8 cellular contexts compared by ENCODE assay signal in the genomic region with DNA sequence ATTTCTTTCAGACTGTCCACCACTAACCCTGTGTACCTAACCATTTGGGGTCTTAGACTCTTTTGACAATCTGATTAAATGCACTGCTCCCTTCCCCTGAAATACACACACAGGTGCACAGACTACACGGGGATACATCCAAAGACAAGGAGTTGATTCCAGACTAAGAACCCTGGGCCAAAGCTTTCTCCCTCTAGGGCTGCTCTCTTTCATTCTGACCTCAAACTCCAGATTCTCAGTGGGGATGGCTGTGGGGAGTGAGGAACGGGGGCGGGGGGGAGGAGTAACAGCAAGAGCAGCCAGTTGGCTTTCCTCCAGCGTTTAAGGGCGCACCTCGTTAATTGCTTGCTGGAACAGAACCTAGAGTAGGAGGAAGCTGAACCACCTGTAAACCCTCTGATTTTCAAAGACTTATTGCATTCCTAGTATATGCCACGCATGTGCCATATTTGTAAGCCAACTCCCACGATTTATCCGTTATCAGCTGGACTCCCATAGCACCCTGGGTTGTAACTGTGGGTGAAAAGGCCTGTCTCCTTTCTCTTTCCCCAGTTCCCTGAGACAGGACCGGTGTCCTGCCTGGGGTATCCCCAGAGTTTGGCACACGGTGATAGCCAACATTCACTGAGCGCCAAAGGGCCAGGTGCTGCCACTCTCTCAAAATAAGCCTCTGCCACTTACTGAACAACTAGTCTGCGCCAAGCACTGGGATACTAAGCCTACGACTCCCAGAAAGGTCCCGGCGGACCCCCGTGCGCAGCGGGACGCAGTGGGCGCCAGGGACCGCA. TPM values are rescaled to one million over a fixed set of nuclear protein-coding genes. Genes with fewer than 3 reads are reported as not detected.
DNase-seq lines count a peak whose midpoint lies in the region; ATAC-seq, FAIRE-seq and TF ChIP-seq lines count a peak whose summit lies in the region.

No MANE protein-coding gene starts in this region.

- H2BK20ac ChIP-seq in H9 (ENCODE audit: low read depth, low read length, poor library complexity, severe bottlenecking) = no peak overlapping the region

- ATAC-seq in body of pancreas = peak; percentile 0
- no peak for ATAC-seq in HG02840 (IDR thresholded peaks at IDR 0.05; ENCODE audit: low FRiP score, unreplicated experiment)
- ATAC-seq in GM18858 (IDR thresholded peaks at IDR 0.05; ENCODE audit: unreplicated experiment) = no peak

- H4K8ac ChIP-seq in H9 (replicated peaks; ENCODE audit: insufficient read length, low read depth, low read length) = no peak overlapping the region

- H4K91ac ChIP-seq in H9 (ENCODE audit: insufficient read length, low read depth, low read length) = no peak overlapping the region

- H3K27ac ChIP-seq in A673 (ENCODE audit: low read depth, low read length, poor library complexity, severe bottlenecking) (peak overlapping the region; percentile 88), H9 (ENCODE audit: insufficient read length, low read depth, low read length) (no peak overlapping the region), body of pancreas (peak overlapping the region; percentile 98 to 100 (median 99)), keratinocyte (ENCODE audit: control insufficient read depth, insufficient read depth, low read length) (peak overlapping the region; percentile 94)

- no peak for TF ChIP-seq CTCF in A673 (conservative IDR thresholded peaks at IDR 0.05; ENCODE audit: low read depth, low read length)
- no peak for TF ChIP-seq CTCF in H9 (conservative IDR thresholded peaks at IDR 0.05)
- no peak for TF ChIP-seq CTCF in body of pancreas (IDR thresholded peaks at IDR 0.05)
- TF ChIP-seq CTCF in keratinocyte (optimal IDR thresholded peaks at IDR 0.05 in 1 of 3, IDR thresholded peaks at IDR 0.05 in 1 of 3, conservative IDR thresholded peaks at IDR 0.05 in 1 of 3; ENCODE audit: extremely low read depth in 1 of 3, insufficient read depth in 2 of 3, low read length in 3 of 3) = no peak

- H3K4me2 ChIP-seq in H9 (ENCODE audit: insufficient read depth, insufficient read length, low read length) (peak overlapping the region; percentile 92), keratinocyte (ENCODE audit: control insufficient read depth, extremely low read depth, insufficient read depth, low read depth, low read length) (peak overlapping the region; percentile 100)

- H3K9ac ChIP-seq in H9 (ENCODE audit: extremely low read depth, insufficient read length, low read length) (peak overlapping the region; percentile 70), keratinocyte (ENCODE audit: control insufficient read depth, extremely low read depth, insufficient read depth, low read length) (peak overlapping the region; percentile 97)

- H3K23me2 ChIP-seq in H9 (ENCODE audit: insufficient read length, low read depth, low read length, poor library complexity, severe bottlenecking) = peaks cover 13% of the 10 kb centered on the region

- H4K5ac ChIP-seq in H9 (ENCODE audit: insufficient read length, low read depth, low read length) = no peak overlapping the region

- no peak overlapping the region; the same call in 1 of the 2 replicates for H3K14ac ChIP-seq in H9 (ENCODE audit: insufficient read depth, low read length)

- peaks cover 42% of the 10 kb centered on the region for H3K36me3 ChIP-seq in A673 (ENCODE audit: insufficient read depth, low read length, poor library complexity, severe bottlenecking)
- peaks cover 0 to 7% of the 10 kb centered on the region in 2 donors for H3K36me3 ChIP-seq in body of pancreas (replicated peaks in 1 of 2; ENCODE audit: insufficient read depth in 1 of 2, low read depth in 2 of 2)
- H3K36me3 ChIP-seq in keratinocyte (ENCODE audit: control insufficient read depth in 2 of 2, extremely low read depth in 1 of 2, insufficient read depth in 2 of 2, low read length in 2 of 2) = peaks cover 12 to 16% of the 10 kb centered on the region in 2 experiments

- no peak overlapping the region for H2BK15ac ChIP-seq in H9 (ENCODE audit: low read depth, low read length)

- no peak overlapping the region for H2BK5ac ChIP-seq in H9 (ENCODE audit: insufficient read length, low read length)

- peaks cover 36 to 48% of the 10 kb centered on the region in 2 experiments for H3K4me1 Mint-ChIP-seq in H9

- no peak overlapping the region for H2BK12ac ChIP-seq in H9 (ENCODE audit: insufficient read length, low read depth, low read length)

- H3K56ac ChIP-seq in H9 (ENCODE audit: insufficient read length, low read depth, low read length) = no peak overlapping the region

- FAIRE-seq in keratinocyte (lab: Jason Lieb, UNC) = peak; percentile 63

- peak; percentile 43 for DNase-seq in A673 (ENCODE audit: low spot score)
- DNase-seq in H9 = no peak
- peak; percentile 74 for DNase-seq in OCI-M1 (lab: John Stamatoyannopoulos, UW)
- peak; percentile 55 to 72 (median 68) for DNase-seq in body of pancreas
- peak; percentile 66 for DNase-seq in keratinocyte (ENCODE audit: low read depth, low spot score)
- DNase-seq in stimulated activated CD4-positive, alpha-beta T cell treated with anti-CD3 and anti-CD28 coated beads, Interleukin-4, amount 100 ng/mL, for 24 hours = peak; percentile 38

- H2AK5ac ChIP-seq in H9 (ENCODE audit: insufficient read length, low read length) = no peak overlapping the region

- H3K27me3 Mint-ChIP-seq in H9 (ENCODE audit: low read depth) = no peaks in the 10 kb centered on the region; the same call in 1 of the 2 replicates

- peaks cover 7% of the 10 kb centered on the region; the same call in 1 of the 2 replicates for H3K79me2 ChIP-seq in H9 (ENCODE audit: insufficient read depth, low read length)
- peaks cover 34% of the 10 kb centered on the region for H3K79me2 ChIP-seq in keratinocyte (ENCODE audit: control insufficient read depth, insufficient read depth, low read length)

- no peaks in the 10 kb centered on the region for H3K9me1 ChIP-seq in keratinocyte (ENCODE audit: control insufficient read depth, extremely low read depth, insufficient read depth, low read length)

- no CpG with 5 or more reads among the region's 22 CpGs for WGBS in H9 (ENCODE audit: extremely low coverage, insufficient read length, low lambda C conversion rate)
- 0 to 1% methylated on average over 13 to 22 of the region's 22 CpGs for WGBS in body of pancreas, 2 donors

- peak overlapping the region; percentile 79 for H3K4me3 ChIP-seq in A673 (ENCODE audit: low read depth, low read length, poor library complexity, severe bottlenecking)
- peak overlapping the region; percentile 39 to 63 for H3K4me3 ChIP-seq in body of pancreas
- H3K4me3 ChIP-seq in keratinocyte (ENCODE audit: control insufficient read depth in 2 of 3, extremely low read depth in 1 of 3, insufficient read depth in 2 of 3, low read depth in 1 of 3, low read length in 3 of 3) = peak overlapping the region; percentile 65 to 98 (median 84)

- BruUV-seq in A673 (replicated peaks; lab: Mats Ljungman, UMichigan) = no TSS peak

- no peak overlapping the region for H3K23ac ChIP-seq in H9 (ENCODE audit: insufficient read length, low read depth, low read length)

- dilution Hi-C loops in keratinocyte (cut with MboI; ENCODE audit: extremely low pct_ligation_motif_present, low sequenced_read_pairs) = no loop called here

- H3K79me1 ChIP-seq in H9 (ENCODE audit: insufficient read depth, low read depth, low read length, poor library complexity, severe bottlenecking) = no peaks in the 10 kb centered on the region

- no peak for TF ChIP-seq POLR2A in body of pancreas (IDR thresholded peaks at IDR 0.05)

- H4K20me1 ChIP-seq in H9 (ENCODE audit: control insufficient read depth, insufficient read depth, insufficient read length) (no peaks in the 10 kb centered on the region), keratinocyte (ENCODE audit: control insufficient read depth, extremely low read depth, insufficient read depth, low read length) (no peaks in the 10 kb centered on the region)

- peak overlapping the region in 2 of 3 experiments; percentile 85 to 89; a peak in 5 of 7 replicates for H3K27ac Mint-ChIP-seq in H9

- peaks cover 42% of the 10 kb centered on the region for H3K4me1 ChIP-seq in A673 (ENCODE audit: insufficient read depth, low read length, poor library complexity, severe bottlenecking)
- peaks cover 3% of the 10 kb centered on the region; the same call in 1 of the 2 replicates for H3K4me1 ChIP-seq in H9 (ENCODE audit: insufficient read depth, low read length)
- H3K4me1 ChIP-seq in body of pancreas = peaks cover 45% of the 10 kb centered on the region
- peaks cover 49% of the 10 kb centered on the region for H3K4me1 ChIP-seq in keratinocyte (ENCODE audit: control insufficient read depth, extremely low read depth, insufficient read depth, low read length)

- no peak overlapping the region for H3K18ac ChIP-seq in H9 (ENCODE audit: insufficient read length, low read depth, low read length)

- CTCF ChIA-PET in A673 (lab: Charles Lee) = no interaction called here

- intact Hi-C loops in A673 (cut with micrococcal nuclease; ENCODE audit: unreplicated experiment) (loop anchor here (5.0 kb wide), 1 partner anchor 123 kb away; the partner anchor contains the start of gene MAD2L2), body of pancreas (cut with DNase I) (no loop called here)

- no peak overlapping the region for H2BK120ac ChIP-seq in H9 (ENCODE audit: low read depth, low read length, poor library complexity, severe bottlenecking)

- POLR2A ChIA-PET in A673 (lab: Charles Lee; ENCODE audit: low non-redundant PET) = interaction anchor here (0.7 kb wide), 1 partner anchor 146 kb away, joined by 3 read pairs; no protein-coding TSS in a partner anchor

- H2AFZ ChIP-seq in H9 (ENCODE audit: low read length) = no peak overlapping the region
- peak overlapping the region; percentile 66 for H2AFZ ChIP-seq in keratinocyte (ENCODE audit: control insufficient read depth, low read length)

- H3K4me3 Mint-ChIP-seq in H9 = peak overlapping the region; percentile 98 to 99

- no peak overlapping the region for H3K4ac ChIP-seq in H9 (ENCODE audit: low read depth, low read length)

- no peaks in the 10 kb centered on the region for H3K9me3 ChIP-seq in A673 (ENCODE audit: low read depth, low read length, poor library complexity, severe bottlenecking)
- H3K9me3 ChIP-seq in H9 (ENCODE audit: control insufficient read depth, low read depth, low read length) = no peaks in the 10 kb centered on the region
- no peaks in the 10 kb centered on the region for H3K9me3 ChIP-seq in body of pancreas
- H3K9me3 ChIP-seq in keratinocyte (ENCODE audit: control insufficient read depth, low read depth, low read length) = no peaks in the 10 kb centered on the region

- no peaks in the 10 kb centered on the region for H3K27me3 ChIP-seq in A673 (replicated peaks; ENCODE audit: insufficient read depth, low read depth, low read length, poor library complexity)
- H3K27me3 ChIP-seq in H9 (ENCODE audit: insufficient read depth, low read length) = no peaks in the 10 kb centered on the region
- H3K27me3 ChIP-seq in body of pancreas = no peaks in the 10 kb centered on the region
- H3K27me3 ChIP-seq in keratinocyte (ENCODE audit: control insufficient read depth, extremely low read depth, insufficient read depth, low read length) = no peaks in the 10 kb centered on the region

- H3T11ph ChIP-seq in H9 (ENCODE audit: low read length) = no peak overlapping the region

- no peaks in the 10 kb centered on the region for H3K9me3 Mint-ChIP-seq in H9

- H3K36me3 Mint-ChIP-seq in H9 (ENCODE audit: insufficient read depth in 1 of 3, low read depth in 3 of 3) = peaks cover 27 to 46% (median 36%) of the 10 kb centered on the region in 3 experiments

RNA-seq across cellular contexts. Expression of gene MTHFR, which starts 0.9 kb away (rescaled TPM):
- 23.3 and 25.8 TPM in 2 replicates for total RNA-seq in A673 (2021)
- 18.2 and 18.4 TPM in 2 replicates for total RNA-seq in H9 (2021)
- 10 to 100 TPM; 26.4 to 30.1 TPM for total RNA-seq in body of pancreas
- 5.1 to 8.3 TPM (median 5.2 TPM) in 3 replicates for polyA plus RNA-seq in keratinocyte
- 3.8 TPM for polyA plus RNA-seq in keratinocyte (2011; ENCODE audit: low read depth)
- polyA plus RNA-seq in keratinocyte (2011; cell fraction: cytosol; rRNA removed) = 2.1 and 3.4 TPM in 2 replicates
- 11.3 and 14.8 TPM in 2 replicates for polyA plus RNA-seq in keratinocyte (2011; cell fraction: nucleus; rRNA removed)
- polyA plus RNA-seq in keratinocyte (2012; ENCODE audit: low replicate concordance) = 4.2 and 6.4 TPM in 2 replicates
- polyA minus RNA-seq in keratinocyte = 12.4 to 12.7 TPM (median 12.6 TPM) in 3 replicates
- polyA minus RNA-seq in keratinocyte (2011; cell fraction: cytosol; rRNA and poly(A)+ RNA removed) = 6.5 TPM
- 17.3 TPM in 2 replicates for polyA minus RNA-seq in keratinocyte (2011; cell fraction: nucleus; rRNA and poly(A)+ RNA removed)

RNA-seq across cellular contexts. Expression of gene CLCN6, which starts 1.1 kb away (rescaled TPM):
- 42.0 and 48.1 TPM in 2 replicates for total RNA-seq in A673 (2021)
- 20.5 and 20.7 TPM in 2 replicates for total RNA-seq in H9 (2021)
- total RNA-seq in body of pancreas = 10 to 100 TPM in 1 of 2 donors, 1 to 10 TPM in 1; 7.0 to 23.7 TPM
- 5.2 to 9.8 TPM (median 7.4 TPM) in 3 replicates for polyA plus RNA-seq in keratinocyte
- 2.0 TPM for polyA plus RNA-seq in keratinocyte (2011; ENCODE audit: low read depth)
- polyA plus RNA-seq in keratinocyte (2011; cell fraction: cytosol; rRNA removed) = 2.7 and 2.9 TPM in 2 replicates
- polyA plus RNA-seq in keratinocyte (2011; cell fraction: nucleus; rRNA removed) = 36.0 and 38.6 TPM in 2 replicates
- 4.5 and 8.1 TPM in 2 replicates for polyA plus RNA-seq in keratinocyte (2012; ENCODE audit: low replicate concordance)
- 5.0 to 12.1 TPM (median 7.7 TPM) in 3 replicates for polyA minus RNA-seq in keratinocyte
- 3.1 TPM for polyA minus RNA-seq in keratinocyte (2011; cell fraction: cytosol; rRNA and poly(A)+ RNA removed)
- polyA minus RNA-seq in keratinocyte (2011; cell fraction: nucleus; rRNA and poly(A)+ RNA removed) = 11.4 and 19.6 TPM in 2 replicates

RNA-seq across cellular contexts. Expression of gene NPPA, which starts 42.7 kb away (rescaled TPM):
- not detected in 2 replicates for total RNA-seq in A673 (2021)
- not detected in 2 replicates for total RNA-seq in H9 (2021)
- total RNA-seq in body of pancreas = 10 to 100 TPM in 1 of 2 donors, not detected in 1; 25.4 TPM
- polyA plus RNA-seq in keratinocyte = not detected in 3 replicates
- polyA plus RNA-seq in keratinocyte (2011; ENCODE audit: low read depth) = not detected
- not detected in 2 replicates for polyA plus RNA-seq in keratinocyte (2011; cell fraction: cytosol; rRNA removed)
- not detected in 2 replicates for polyA plus RNA-seq in keratinocyte (2011; cell fraction: nucleus; rRNA removed)
- 0.47 TPM in 1 of 2 replicates, not detected in the other for polyA plus RNA-seq in keratinocyte (2012; ENCODE audit: low replicate concordance)
- not detected in 3 replicates for polyA minus RNA-seq in keratinocyte
- polyA minus RNA-seq in keratinocyte (2011; cell fraction: cytosol; rRNA and poly(A)+ RNA removed) = not detected
- polyA minus RNA-seq in keratinocyte (2011; cell fraction: nucleus; rRNA and poly(A)+ RNA removed) = not detected in 2 replicates

RNA-seq across cellular contexts. Expression of gene C1orf167, which starts 42.9 kb away (rescaled TPM):
- total RNA-seq in A673 (2021) (not detected in 2 replicates), H9 (2021) (0.39 TPM in 1 of 2 replicates, not detected in the other), body of pancreas (not detected)
- not detected in 3 replicates for polyA plus RNA-seq in keratinocyte
- not detected for polyA plus RNA-seq in keratinocyte (2011; ENCODE audit: low read depth)
- polyA plus RNA-seq in keratinocyte (2011; cell fraction: cytosol; rRNA removed) = not detected in 2 replicates
- polyA plus RNA-seq in keratinocyte (2011; cell fraction: nucleus; rRNA removed) = not detected in 2 replicates
- polyA plus RNA-seq in keratinocyte (2012; ENCODE audit: low replicate concordance) = 0.62 TPM in 1 of 2 replicates, not detected in the other
- not detected in 3 replicates for polyA minus RNA-seq in keratinocyte
- not detected for polyA minus RNA-seq in keratinocyte (2011; cell fraction: cytosol; rRNA and poly(A)+ RNA removed)
- polyA minus RNA-seq in keratinocyte (2011; cell fraction: nucleus; rRNA and poly(A)+ RNA removed) = not detected in 2 replicates

RNA-seq across cellular contexts. Expression of gene NPPB, which starts 53.9 kb away (rescaled TPM):
- total RNA-seq in A673 (2021) = not detected in 2 replicates
- 0.35 TPM in 1 of 2 replicates, not detected in the other for total RNA-seq in H9 (2021)
- not detected for total RNA-seq in body of pancreas
- polyA plus RNA-seq in keratinocyte = not detected in 3 replicates
- not detected for polyA plus RNA-seq in keratinocyte (2011; ENCODE audit: low read depth)
- not detected in 2 replicates for polyA plus RNA-seq in keratinocyte (2011; cell fraction: cytosol; rRNA removed)
- polyA plus RNA-seq in keratinocyte (2011; cell fraction: nucleus; rRNA removed) = not detected in 2 replicates
- polyA plus RNA-seq in keratinocyte (2012; ENCODE audit: low replicate concordance) = not detected in 2 replicates
- not detected in 3 replicates for polyA minus RNA-seq in keratinocyte
- not detected for polyA minus RNA-seq in keratinocyte (2011; cell fraction: cytosol; rRNA and poly(A)+ RNA removed)
- polyA minus RNA-seq in keratinocyte (2011; cell fraction: nucleus; rRNA and poly(A)+ RNA removed) = not detected in 2 replicates
